In genomic region chr17:7329360-7330098, GRCh38 we compare ENCODE assay signal across 8 cellular contexts. TPM values are rescaled to one million over a fixed set of nuclear protein-coding genes. Genes with fewer than 3 reads are reported as not detected.
DNase-seq lines count a peak whose midpoint lies in the region; ATAC-seq and TF ChIP-seq lines count a peak whose summit lies in the region.

No MANE protein-coding gene starts in this region.

- H3K27ac Mint-ChIP-seq in activated naive CD8-positive, alpha-beta T cell treated with anti-CD3 and anti-CD28 coated beads for 36 hours, result peak overlapping the region; percentile 90

- peaks cover 14% of the 10 kb centered on the region for H3K4me1 ChIP-seq in testis

- ATAC-seq in HG02610 (IDR thresholded peaks at IDR 0.05; ENCODE audit: unreplicated experiment), result peak; percentile 37
- ATAC-seq in omental fat pad (ENCODE audit: low FRiP score), result peak; percentile 84

- H3K27me3 ChIP-seq in testis, result no peaks in the 10 kb centered on the region

- no peaks in the 10 kb centered on the region for H3K36me3 ChIP-seq in testis (ENCODE audit: low read depth, missing control alignments)

- intact Hi-C loops in testis (cut with DNase I; ENCODE audit: low total_unique reads), result no loop called here

- TF ChIP-seq CTCF in GM10248 (IDR thresholded peaks at IDR 0.05; ENCODE audit: control extremely low read depth, extremely low read depth, low read depth, missing control alignments) (no peak), omental fat pad (IDR thresholded peaks at IDR 0.05) (no peak), testis (IDR thresholded peaks at IDR 0.05) (peak in 2 of 3 experiments; percentile 14 to 26)

- H3K9me3 ChIP-seq in testis, result no peaks in the 10 kb centered on the region

- H3K27ac ChIP-seq in testis, result peak overlapping the region; percentile 80 to 92

- H3K4me3 ChIP-seq in testis, result peak overlapping the region; percentile 80 to 92

- H3K4me3 Mint-ChIP-seq in activated naive CD8-positive, alpha-beta T cell treated with anti-CD3 and anti-CD28 coated beads for 36 hours, result peak overlapping the region; percentile 76

- H3K36me3 Mint-ChIP-seq in activated naive CD8-positive, alpha-beta T cell treated with anti-CD3 and anti-CD28 coated beads for 36 hours, result no peaks in the 10 kb centered on the region

- WGBS in testis, 2 donors, result 0% methylated on average over 12 to 51 of the region's 51 CpGs

- CTCF ChIA-PET in GM10248 (lab: Yijun Ruan, JAX), result interaction anchor here (0.8 to 3.7 kb wide), 14 partner anchors 9 to 358 kb away, joined by 3 to 15 read pairs (median 4); partner anchors contain the start of genes GPS2, TMEM256 and TP53

- POLR2A ChIA-PET in GM10248 (lab: Yijun Ruan, JAX), result interaction anchor here (0.5 to 1.7 kb wide), 12 partner anchors 9 to 321 kb away, joined by 3 to 8 read pairs (median 4); partner anchors contain the start of genes CD68, GPS2 and POLR2A

- H3K9me3 Mint-ChIP-seq in activated naive CD8-positive, alpha-beta T cell treated with anti-CD3 and anti-CD28 coated beads for 36 hours, result no peaks in the 10 kb centered on the region

- no peaks in the 10 kb centered on the region for H3K27me3 Mint-ChIP-seq in activated naive CD8-positive, alpha-beta T cell treated with anti-CD3 and anti-CD28 coated beads for 36 hours

- DNase-seq in GM10248 (ENCODE audit: extremely low spot score) (peak; percentile 95), NCI-H1105 (lab: John Stamatoyannopoulos, UW) (peak; percentile 100), SKM-1 (lab: John Stamatoyannopoulos, UW; ENCODE audit: unreplicated experiment) (peak; percentile 90), glomerular visceral epithelial cell (ENCODE audit: extremely low spot score) (peak; percentile 99), omental fat pad (ENCODE audit: low spot score) (peak; percentile 91), testis (peak; percentile 99)
- DNase-seq in activated naive CD8-positive, alpha-beta T cell treated with anti-CD3 and anti-CD28 coated beads for 36 hours, result peak; percentile 97

- H3K4me1 Mint-ChIP-seq in activated naive CD8-positive, alpha-beta T cell treated with anti-CD3 and anti-CD28 coated beads for 36 hours, result peaks cover 34% of the 10 kb centered on the region

- TF ChIP-seq POLR2A in testis (IDR thresholded peaks at IDR 0.05), result no peak

RNA-seq across cellular contexts. Expression of gene NEURL4, which starts 0.4 kb away (rescaled TPM):
- total RNA-seq in activated naive CD8-positive, alpha-beta T cell treated with anti-CD3 and anti-CD28 coated beads for 36 hours, result 10 to 100 TPM; 44.1 to 46.0 TPM
- total RNA-seq in omental fat pad, result 10 to 100 TPM; 10.4 to 16.1 (median 11.5) TPM
- 10 to 100 TPM; 34.5 to 50.6 TPM for total RNA-seq in testis
- polyA plus RNA-seq in testis (ENCODE audit: insufficient read depth, low read depth, low replicate concordance), result 38.3 TPM

RNA-seq across cellular contexts. Expression of gene ACAP1, which starts 6.8 kb away (rescaled TPM):
- 100 to 1,000 TPM; 235 to 238 TPM for total RNA-seq in activated naive CD8-positive, alpha-beta T cell treated with anti-CD3 and anti-CD28 coated beads for 36 hours
- total RNA-seq in omental fat pad, result 10 to 100 TPM in 1 of 4 donors, 1 to 10 TPM in 3; 3.3 to 13.1 (median 8.1) TPM
- total RNA-seq in testis, result 100 to 1,000 TPM in 1 of 2 donors, 10 to 100 TPM in 1; 12.6 to 140 TPM
- polyA plus RNA-seq in testis (ENCODE audit: insufficient read depth, low read depth, low replicate concordance), result 95.2 TPM

RNA-seq across cellular contexts. Expression of gene GPS2, which starts 14.4 kb away (rescaled TPM):
- total RNA-seq in activated naive CD8-positive, alpha-beta T cell treated with anti-CD3 and anti-CD28 coated beads for 36 hours, result 10 to 100 TPM; 58.4 to 62.6 TPM
- 10 to 100 TPM; 49.6 to 91.3 (median 75.9) TPM for total RNA-seq in omental fat pad
- 100 to 1,000 TPM; 204 to 239 TPM for total RNA-seq in testis
- polyA plus RNA-seq in testis (ENCODE audit: insufficient read depth, low read depth, low replicate concordance), result 219 TPM

RNA-seq across cellular contexts. Expression of gene EIF5A, which starts 22.1 kb away (rescaled TPM):
- total RNA-seq in activated naive CD8-positive, alpha-beta T cell treated with anti-CD3 and anti-CD28 coated beads for 36 hours, result 1,000 to 10,000 TPM; 1,429 to 1,492 TPM
- total RNA-seq in omental fat pad (100 to 1,000 TPM; 127 to 408 (median 282) TPM), testis (100 to 1,000 TPM; 193 to 229 TPM)
- polyA plus RNA-seq in testis (ENCODE audit: insufficient read depth, low read depth, low replicate concordance), result 388 TPM

RNA-seq across cellular contexts. Expression of gene KCTD11, which starts 22.4 kb away (rescaled TPM):
- total RNA-seq in activated naive CD8-positive, alpha-beta T cell treated with anti-CD3 and anti-CD28 coated beads for 36 hours, result 1 to 10 TPM; 4.0 to 4.5 TPM
- total RNA-seq in omental fat pad (1 to 10 TPM; 6.7 to 9.9 (median 8.4) TPM), testis (1 to 10 TPM; 4.8 to 5.0 TPM)
- polyA plus RNA-seq in testis (ENCODE audit: insufficient read depth, low read depth, low replicate concordance), result 6.8 TPM

Comparison
In these comparisons a context has a peak if more than half of its experiments do, and no peak if none do; other contexts are left out.
1. Peak in every context shown above with its lines: DNase-seq, ATAC-seq, H3K4me3 ChIP-seq and H3K27ac ChIP-seq.
2. CTCF ChIP-seq: peak in testis (2 of 3); none in GM10248 (single experiment) and omental fat pad (0 of 3).